ENCODE assay signal across 15 cellular contexts in genomic region chr1:108639899-108640560, GRCh38. TPM values are rescaled to one million over a fixed set of nuclear protein-coding genes. Genes with fewer than 3 reads are reported as not detected.
A peak's percentile ranks its signal among the peaks of the same experiment; 100 is the strongest.
DNase-seq lines count a peak whose midpoint lies in the region; ATAC-seq and TF ChIP-seq lines count a peak whose summit lies in the region.
"Had no signal": no experiment of that assay in that cellular context is flagged by ENCODE, and none has a peak within 500 bp of the region (broad histone marks: within the 10 kb centered on the region; RNA-seq: fewer than 3 reads in every experiment).

No MANE protein-coding gene starts in this region.

- peak; percentile 26 for DNase-seq in HT1080 (ENCODE audit: low read depth)
- peak; percentile 83 for DNase-seq in activated CD8-positive, alpha-beta T cell treated with anti-CD3 and anti-CD28 coated beads for 36 hours
- DNase-seq in activated naive CD8-positive, alpha-beta T cell treated with anti-CD3 and anti-CD28 coated beads, Interleukin-2, amount 50 U/mL, for 16 hours (ENCODE audit: low read depth, low spot score), result peak; percentile 11
- peak; percentile 32 for DNase-seq in stimulated activated CD8-positive, alpha-beta memory T cell treated with anti-CD3 and anti-CD28 coated beads, Interleukin-12 subunit alpha, Interleukin-12 subunit beta, amount 100 ng/mL, for 4 hours (ENCODE audit: low read depth)
- no peak for DNase-seq in epidermal melanocyte (ENCODE audit: insufficient read length, low spot score)
- no peak for DNase-seq in NCI-H510A (lab: John Stamatoyannopoulos, UW)
- DNase-seq: C1 segment of cervical spinal cord, foreskin keratinocyte, NCI-H82, SHP77 treated with DMSO at 0.1 percent for 48 hours had no signal

- peaks cover 4% of the 10 kb centered on the region for H3K9me3 Mint-ChIP-seq in activated CD8-positive, alpha-beta T cell treated with anti-CD3 and anti-CD28 coated beads for 36 hours
- H3K9me3 Mint-ChIP-seq: IgD-negative memory B cell, nephron had no signal

- H3K27ac Mint-ChIP-seq in activated CD8-positive, alpha-beta T cell treated with anti-CD3 and anti-CD28 coated beads for 36 hours, result peak overlapping the region; percentile 91

- CTCF ChIA-PET in activated CD8-positive, alpha-beta T cell treated with anti-CD3 and anti-CD28 coated beads for 36 hours (lab: Charles Lee), result interaction anchor here (1.7 to 3.9 kb wide), 3 partner anchors 70 to 128 kb away, joined by 6 to 18 read pairs (median 7); partner anchors contain the start of gene EEIG2

- no peaks in the 10 kb centered on the region for H3K27me3 Mint-ChIP-seq in activated CD8-positive, alpha-beta T cell treated with anti-CD3 and anti-CD28 coated beads for 36 hours
- H3K27me3 Mint-ChIP-seq: IgD-negative memory B cell had no signal

- POLR2A ChIA-PET in activated CD8-positive, alpha-beta T cell treated with anti-CD3 and anti-CD28 coated beads for 36 hours (lab: Charles Lee), result interaction anchor here (0.8 to 1.3 kb wide), 2 partner anchors 53 to 80 kb away, joined by 3 to 5 read pairs; partner anchors contain the start of gene EEIG2

- H3K4me1 Mint-ChIP-seq in activated CD8-positive, alpha-beta T cell treated with anti-CD3 and anti-CD28 coated beads for 36 hours (ENCODE audit: low read depth), result peaks cover 41% of the 10 kb centered on the region
- H3K4me1 Mint-ChIP-seq: nephron had no signal

- peak overlapping the region; percentile 44 for H3K4me3 Mint-ChIP-seq in activated CD8-positive, alpha-beta T cell treated with anti-CD3 and anti-CD28 coated beads for 36 hours
- H3K4me3 Mint-ChIP-seq: IgD-negative memory B cell, nephron had no signal

- H3K36me3 Mint-ChIP-seq in activated CD8-positive, alpha-beta T cell treated with anti-CD3 and anti-CD28 coated beads for 36 hours (ENCODE audit: low read depth), result peaks cover 20% of the 10 kb centered on the region

- no peak for TF ChIP-seq CTCF in activated CD8-positive, alpha-beta T cell treated with anti-CD3 and anti-CD28 coated beads for 36 hours (IDR thresholded peaks at IDR 0.05)

- peak; percentile 45 for ATAC-seq in activated CD8-positive, alpha-beta T cell treated with anti-CD3 and anti-CD28 coated beads for 36 hours
- ATAC-seq in HG03159 (IDR thresholded peaks at IDR 0.05; ENCODE audit: unreplicated experiment) (no peak), HG02885 (IDR thresholded peaks at IDR 0.05; ENCODE audit: poor library complexity, unreplicated experiment) (no peak)
- ATAC-seq: foreskin keratinocyte had no signal

- intact Hi-C loops in activated CD8-positive, alpha-beta T cell treated with anti-CD3 and anti-CD28 coated beads for 36 hours (cut with micrococcal nuclease), result loop anchor here (5.0 kb wide), 1 partner anchor 53 kb away; no protein-coding TSS in a partner anchor

RNA-seq across cellular contexts. Expression of gene HENMT1, which starts 20.9 kb away (rescaled TPM):
- total RNA-seq in HT1080 (2014; rRNA removed; shearing (Covaris generic)), result not detected in 2 replicates
- polyA plus RNA-seq in HT1080 (2015; cell fraction: cytosol; rRNA removed), result 0.07 TPM in 1 of 2 replicates, not detected in the other
- polyA plus RNA-seq in HT1080 (2015; cell fraction: nucleus; rRNA removed), result not detected in 2 replicates
- 10 to 100 TPM; 25.3 to 27.1 TPM for total RNA-seq in activated CD8-positive, alpha-beta T cell treated with anti-CD3 and anti-CD28 coated beads for 36 hours
- total RNA-seq: ascending aorta had no signal

RNA-seq across cellular contexts. Expression of gene PRPF38B, which starts 52.1 kb away (rescaled TPM):
- total RNA-seq in HT1080 (2014; rRNA removed; shearing (Covaris generic)), result 24.0 and 32.8 TPM in 2 replicates
- 25.3 and 29.3 TPM in 2 replicates for polyA plus RNA-seq in HT1080 (2015; cell fraction: cytosol; rRNA removed)
- polyA plus RNA-seq in HT1080 (2015; cell fraction: nucleus; rRNA removed), result 162 and 179 TPM in 2 replicates
- total RNA-seq in activated CD8-positive, alpha-beta T cell treated with anti-CD3 and anti-CD28 coated beads for 36 hours, result 10 to 100 TPM; 62.5 to 65.3 TPM

Comparison
In these comparisons a context has a peak if more than half of its experiments do, and no peak if none do; other contexts are left out.
1. DNase-seq: peak in HT1080 (single experiment), activated CD8-positive, alpha-beta T cell treated with anti-CD3 and anti-CD28 coated beads for 36 hours (single experiment), activated naive CD8-positive, alpha-beta T cell treated with anti-CD3 and anti-CD28 coated beads, Interleukin-2, amount 50 U/mL, for 16 hours (single experiment) and stimulated activated CD8-positive, alpha-beta memory T cell treated with anti-CD3 and anti-CD28 coated beads, Interleukin-12 subunit alpha, Interleukin-12 subunit beta, amount 100 ng/mL, for 4 hours (single experiment); none in epidermal melanocyte (single experiment) and NCI-H510A (single experiment).
2. RNA of gene HENMT1, which starts 20.9 kb away (total RNA-seq): 25.3 to 27.1 TPM in activated CD8-positive, alpha-beta T cell treated with anti-CD3 and anti-CD28 coated beads for 36 hours; not detected in HT1080; every median in the first group is over 10 times any median in the second.